In the genomic region with DNA sequence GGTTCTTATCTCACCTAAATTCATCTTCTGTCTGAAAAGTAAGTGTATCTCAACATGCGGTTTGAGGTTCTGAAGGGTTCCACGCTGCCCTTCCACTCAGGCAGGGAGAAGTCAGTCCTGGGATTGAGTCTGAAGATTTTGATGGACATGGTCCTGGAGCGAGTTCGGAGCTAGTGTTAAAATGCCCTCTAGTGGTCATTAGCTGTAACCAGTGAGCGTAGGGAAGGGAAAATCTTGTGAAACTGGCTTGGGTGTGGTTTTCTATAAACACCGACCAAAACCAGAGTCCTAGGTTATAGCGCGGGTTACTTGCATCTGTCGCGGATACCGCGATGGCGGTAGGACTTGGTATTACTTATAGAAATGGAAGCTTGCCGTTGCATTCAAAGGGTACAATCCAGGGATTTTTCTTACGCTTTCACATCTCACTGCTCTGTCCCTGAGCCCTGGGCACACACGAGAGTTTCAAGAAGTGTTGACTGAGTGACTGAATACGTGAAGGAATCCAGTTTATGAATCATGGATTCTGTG, we compare ENCODE assay signal across 8 cellular contexts.
DNase-seq lines count a peak whose midpoint lies in the region; ATAC-seq, FAIRE-seq and TF ChIP-seq lines count a peak whose summit lies in the region.

No MANE protein-coding gene starts in this region.

- H3K36me3 Mint-ChIP-seq in activated T-helper 1 cell treated with anti-CD3 and anti-CD28 coated beads, Interleukin-12 subunit alpha, Interleukin-12 subunit beta, Interleukin-2, Interleukin-4 antibody, amounts not matched to agents 30 ng/mL and 10 ng/mL and 1 ng/mL, durations not matched to agents 14 hours and 24 hours and 36 hours (ENCODE audit: low read depth), result no peaks in the 10 kb centered on the region

- H3K27me3 Mint-ChIP-seq in activated T-helper 1 cell treated with anti-CD3 and anti-CD28 coated beads, Interleukin-12 subunit alpha, Interleukin-12 subunit beta, Interleukin-2, Interleukin-4 antibody, amounts not matched to agents 30 ng/mL and 10 ng/mL and 1 ng/mL, durations not matched to agents 14 hours and 24 hours and 36 hours (ENCODE audit: insufficient read depth), result peaks cover 10% of the 10 kb centered on the region

- no peak overlapping the region for H3K4me3 Mint-ChIP-seq in activated T-helper 1 cell treated with anti-CD3 and anti-CD28 coated beads, Interleukin-12 subunit alpha, Interleukin-12 subunit beta, Interleukin-2, Interleukin-4 antibody, amounts not matched to agents 30 ng/mL and 10 ng/mL and 1 ng/mL, durations not matched to agents 14 hours and 24 hours and 36 hours

- TF ChIP-seq CTCF in AG09309 (IDR thresholded peaks at IDR 0.05; ENCODE audit: control insufficient read depth, insufficient read depth, low read depth, low read length, missing control alignments) (peak; percentile 77), SU-DHL-6 (IDR thresholded peaks at IDR 0.05; ENCODE audit: insufficient read depth, low read length, poor library complexity, severe bottlenecking) (peak; percentile 57)

- H3K9me3 ChIP-seq in SU-DHL-6 (ENCODE audit: insufficient read depth, low read length), result no peaks in the 10 kb centered on the region

- no peaks in the 10 kb centered on the region for H3K9me3 Mint-ChIP-seq in activated T-helper 1 cell treated with anti-CD3 and anti-CD28 coated beads, Interleukin-12 subunit alpha, Interleukin-12 subunit beta, Interleukin-2, Interleukin-4 antibody, amounts not matched to agents 30 ng/mL and 10 ng/mL and 1 ng/mL, durations not matched to agents 14 hours and 24 hours and 36 hours

- H3F3A ChIP-seq in SU-DHL-6 (ENCODE audit: insufficient read depth), result no peaks in the 10 kb centered on the region

- no peaks in the 10 kb centered on the region for H3K36me3 ChIP-seq in SU-DHL-6 (ENCODE audit: low read length)

- H3K27me3 ChIP-seq in SU-DHL-6 (ENCODE audit: low read length), result no peaks in the 10 kb centered on the region

- H3K4me1 Mint-ChIP-seq in activated T-helper 1 cell treated with anti-CD3 and anti-CD28 coated beads, Interleukin-12 subunit alpha, Interleukin-12 subunit beta, Interleukin-2, Interleukin-4 antibody, amounts not matched to agents 30 ng/mL and 10 ng/mL and 1 ng/mL, durations not matched to agents 14 hours and 24 hours and 36 hours (ENCODE audit: low read depth), result no peaks in the 10 kb centered on the region

- no peak for FAIRE-seq in frontal cortex (lab: Jason Lieb, UNC)

- no peak overlapping the region for H3K4me2 ChIP-seq in SU-DHL-6 (ENCODE audit: low read depth, low read length, poor library complexity, severe bottlenecking)

- H3K4me3 ChIP-seq in AG09309 (ENCODE audit: control insufficient read depth, low read depth, low read length), result no peak overlapping the region
- H3K4me3 ChIP-seq in SU-DHL-6 (ENCODE audit: insufficient read depth, low read length, poor library complexity, severe bottlenecking), result no peak overlapping the region

- no peak overlapping the region for H3K27ac ChIP-seq in SU-DHL-6 (ENCODE audit: low read depth, low read length)

- no peaks in the 10 kb centered on the region for H3K9me2 ChIP-seq in SU-DHL-6 (replicated peaks; ENCODE audit: insufficient read depth, low read length)

- H4K20me1 ChIP-seq in SU-DHL-6 (ENCODE audit: low read depth, low read length), result no peaks in the 10 kb centered on the region

- ATAC-seq in GM18508 (IDR thresholded peaks at IDR 0.05; ENCODE audit: insufficient read depth, unreplicated experiment) (peak; percentile 74), HG02870 (IDR thresholded peaks at IDR 0.05; ENCODE audit: unreplicated experiment) (peak; percentile 86)

- H3K9ac ChIP-seq in SU-DHL-6 (ENCODE audit: low read length), result no peak overlapping the region

- no peak overlapping the region for H3K27ac Mint-ChIP-seq in activated T-helper 1 cell treated with anti-CD3 and anti-CD28 coated beads, Interleukin-12 subunit alpha, Interleukin-12 subunit beta, Interleukin-2, Interleukin-4 antibody, amounts not matched to agents 30 ng/mL and 10 ng/mL and 1 ng/mL, durations not matched to agents 14 hours and 24 hours and 36 hours

- peak overlapping the region; percentile 17 for H2AFZ ChIP-seq in SU-DHL-6 (ENCODE audit: low read depth, low read length, severe bottlenecking)

- DNase-seq in AG09309 (ENCODE audit: low read depth) (no peak), NCI-H1092 treated with DMSO at 0.1 percent for 48 hours (lab: John Stamatoyannopoulos, UW) (peak; percentile 66), frontal cortex (ENCODE audit: low spot score in 2 of 2) (peak; percentile 4 to 24), pons (ENCODE audit: low spot score) (peak; percentile 80)
- no peak for DNase-seq in activated T-helper 1 cell treated with anti-CD3 and anti-CD28 coated beads, Interleukin-12 subunit alpha, Interleukin-12 subunit beta, Interleukin-2, Interleukin-4 antibody, amounts not matched to agents 30 ng/mL and 10 ng/mL and 1 ng/mL, durations not matched to agents 14 hours and 24 hours and 36 hours (ENCODE audit: low spot score)

- no peaks in the 10 kb centered on the region for H3K79me2 ChIP-seq in SU-DHL-6 (ENCODE audit: insufficient read depth, low read length)

- intact Hi-C loops in activated T-helper 1 cell treated with anti-CD3 and anti-CD28 coated beads, Interleukin-12 subunit alpha, Interleukin-12 subunit beta, Interleukin-2, Interleukin-4 antibody, amounts not matched to agents 30 ng/mL and 10 ng/mL and 1 ng/mL, durations not matched to agents 14 hours and 24 hours and 36 hours (cut with micrococcal nuclease), result no loop called here

Comparison
In these comparisons a context has a peak if more than half of its experiments do, and no peak if none do; other contexts are left out.
1. DNase-seq: peak in NCI-H1092 treated with DMSO at 0.1 percent for 48 hours (single experiment), frontal cortex (2 of 2) and pons (single experiment); none in AG09309 (single experiment) and activated T-helper 1 cell treated with anti-CD3 and anti-CD28 coated beads, Interleukin-12 subunit alpha, Interleukin-12 subunit beta, Interleukin-2, Interleukin-4 antibody, amounts not matched to agents 30 ng/mL and 10 ng/mL and 1 ng/mL, durations not matched to agents 14 hours and 24 hours and 36 hours (single experiment).